ENCODE assay signal across 20 cellular contexts in genomic region chr1:179325836-179326235, GRCh38. TPM values are rescaled to one million over a fixed set of nuclear protein-coding genes. Genes with fewer than 3 reads are reported as not detected.
DNase-seq lines count a peak whose midpoint lies in the region; ATAC-seq and TF ChIP-seq lines count a peak whose summit lies in the region.
"Had no signal": no experiment of that assay in that cellular context is flagged by ENCODE, and none has a peak within 500 bp of the region (broad histone marks: within the 10 kb centered on the region; RNA-seq: fewer than 3 reads in every experiment).

No MANE protein-coding gene starts in this region.

- H3K27ac ChIP-seq in mammary epithelial cell (ENCODE audit: insufficient read depth, low read depth, low read length): no peak overlapping the region
- no peak overlapping the region for H3K27ac ChIP-seq in Panc1 (ENCODE audit: low read length)
- no peak overlapping the region for H3K27ac ChIP-seq in stomach
- H3K27ac ChIP-seq: BLaER1, HL-60 had no signal

- H3K4me1 ChIP-seq in mammary epithelial cell (ENCODE audit: insufficient read depth, low read length) (no peaks in the 10 kb centered on the region), Panc1 (ENCODE audit: control insufficient read depth, insufficient read depth, low read length) (no peaks in the 10 kb centered on the region), stomach (peaks cover 0 to 15% (median 4%) of the 10 kb centered on the region in 4 donors)
- H3K4me1 ChIP-seq: BLaER1, HAP-1 had no signal

- H3K9ac ChIP-seq in mammary epithelial cell (ENCODE audit: insufficient read depth, low read length): no peak overlapping the region
- H3K9ac ChIP-seq: BLaER1 had no signal

- ATAC-seq in Panc1 (no peak), HG02973 (IDR thresholded peaks at IDR 0.05; ENCODE audit: unreplicated experiment) (no peak)
- ATAC-seq: CD8-positive, alpha-beta T cell had no signal

- H3K4me1 Mint-ChIP-seq in MCF 10A (ENCODE audit: insufficient read depth, unreplicated experiment): peaks cover 9% of the 10 kb centered on the region
- H3K4me1 Mint-ChIP-seq in Calu3 (ENCODE audit: low read depth, unreplicated experiment): peaks cover 12% of the 10 kb centered on the region

- no peak overlapping the region for H2AFZ ChIP-seq in mammary epithelial cell (ENCODE audit: low read depth, low read length)

- DNase-seq in MCF 10A (ENCODE audit: unreplicated experiment) (no peak), mammary epithelial cell (no peak), Calu3 (no peak), Panc1 (ENCODE audit: low read depth, low spot score) (no peak), stomach (no peak), H4 (ENCODE audit: low spot score) (no peak)
- DNase-seq: 8988T; CD8-positive, alpha-beta T cell; DMS 273 treated with DMSO at 0.1 percent for 48 hours; DMS53; DND-41; EL had no signal

- TF ChIP-seq CTCF in MCF 10A (IDR thresholded peaks at IDR 0.05; ENCODE audit: unreplicated experiment) (no peak), mammary epithelial cell (conservative IDR thresholded peaks at IDR 0.05 in 1 of 2, IDR thresholded peaks at IDR 0.05 in 1 of 2; ENCODE audit: extremely low read depth in 1 of 2, insufficient read depth in 1 of 2, low read depth in 1 of 2, low read length in 2 of 2) (no peak), Calu3 (IDR thresholded peaks at IDR 0.05; ENCODE audit: unreplicated experiment) (no peak), Panc1 (IDR thresholded peaks at IDR 0.05) (no peak), stomach (IDR thresholded peaks at IDR 0.05) (no peak)

- peak overlapping the region; percentile 2 for H3K27ac Mint-ChIP-seq in MCF 10A (ENCODE audit: low read depth, unreplicated experiment)
- H3K27ac Mint-ChIP-seq in Calu3 (ENCODE audit: unreplicated experiment): peak overlapping the region; percentile 15
- H3K27ac Mint-ChIP-seq: CD8-positive, alpha-beta T cell; IgD-negative memory B cell had no signal

- peaks cover 24% of the 10 kb centered on the region for H3K79me2 ChIP-seq in mammary epithelial cell (ENCODE audit: insufficient read depth, low read length)

- H3K27me3 ChIP-seq in mammary epithelial cell (ENCODE audit: insufficient read depth, low read length) (no peaks in the 10 kb centered on the region), Panc1 (ENCODE audit: control insufficient read depth, insufficient read depth, low read length) (no peaks in the 10 kb centered on the region), stomach (no peaks in the 10 kb centered on the region)
- H3K27me3 ChIP-seq: BLaER1 had no signal

- no peaks in the 10 kb centered on the region for H3K27me3 Mint-ChIP-seq in MCF 10A (ENCODE audit: insufficient read depth, unreplicated experiment)
- no peaks in the 10 kb centered on the region for H3K27me3 Mint-ChIP-seq in Calu3 (ENCODE audit: unreplicated experiment)
- H3K27me3 Mint-ChIP-seq: IgD-negative memory B cell had no signal

- no peak overlapping the region for H3K4me3 Mint-ChIP-seq in MCF 10A (ENCODE audit: unreplicated experiment)
- no peak overlapping the region for H3K4me3 Mint-ChIP-seq in Calu3 (ENCODE audit: low read depth, unreplicated experiment)
- H3K4me3 Mint-ChIP-seq: CD8-positive, alpha-beta T cell; IgD-negative memory B cell had no signal

- CTCF ChIA-PET in MCF 10A (lab: Yijun Ruan, JAX): interaction anchor here (0.5 to 1.2 kb wide), 2 partner anchors 9 to 74 kb away, joined by 4 to 5 read pairs; no protein-coding TSS in a partner anchor
- CTCF ChIA-PET in mammary epithelial cell (lab: Charles Lee; ENCODE audit: low non-redundant PET): no interaction called here
- CTCF ChIA-PET in Calu3 (lab: Charles Lee): no interaction called here
- CTCF ChIA-PET in Panc1 (lab: Charles Lee): interaction anchor here (0.6 kb wide), 1 partner anchor 220 kb away, joined by 4 read pairs; no protein-coding TSS in a partner anchor

- no peak for TF ChIP-seq POLR2A in stomach (IDR thresholded peaks at IDR 0.05)

- H3K9me3 Mint-ChIP-seq in MCF 10A (ENCODE audit: unreplicated experiment): no peaks in the 10 kb centered on the region
- H3K9me3 Mint-ChIP-seq in Calu3 (ENCODE audit: low read depth, unreplicated experiment): no peaks in the 10 kb centered on the region
- H3K9me3 Mint-ChIP-seq: CD8-positive, alpha-beta T cell had no signal

- H3K36me3 ChIP-seq in mammary epithelial cell (ENCODE audit: insufficient read depth, low read length) (peaks cover 13% of the 10 kb centered on the region), Panc1 (ENCODE audit: control insufficient read depth, insufficient read depth, low read length) (no peaks in the 10 kb centered on the region), stomach (peaks cover 0 to 42% (median 26%) of the 10 kb centered on the region in 4 donors)

- peaks cover 21% of the 10 kb centered on the region for H3K36me3 Mint-ChIP-seq in MCF 10A (ENCODE audit: insufficient read depth, unreplicated experiment)
- peaks cover 66% of the 10 kb centered on the region for H3K36me3 Mint-ChIP-seq in Calu3 (ENCODE audit: insufficient read depth, unreplicated experiment)

- H4K20me1 ChIP-seq in mammary epithelial cell (ENCODE audit: insufficient read depth, low read length): no peaks in the 10 kb centered on the region
- H4K20me1 ChIP-seq: BLaER1 had no signal

- no peak for TF ChIP-seq EP300 in stomach (IDR thresholded peaks at IDR 0.05)

- POLR2A ChIA-PET in MCF 10A (lab: Yijun Ruan, JAX): interaction anchor here (1.6 kb wide), 1 partner anchor 13 kb away, joined by 4 read pairs; no protein-coding TSS in a partner anchor
- POLR2A ChIA-PET in Panc1 (lab: Charles Lee): no interaction called here

- dilution Hi-C loops in mammary epithelial cell (cut with HindIII; ENCODE audit: low sequenced_read_pairs): no loop called here

- no peak overlapping the region for H3K4me2 ChIP-seq in mammary epithelial cell (ENCODE audit: insufficient read depth, low read depth, low read length)
- H3K4me2 ChIP-seq: BLaER1 had no signal

- intact Hi-C loops in MCF 10A (cut with micrococcal nuclease): no loop called here
- intact Hi-C loops in mammary epithelial cell (cut with micrococcal nuclease): no loop called here
- intact Hi-C loops in Calu3 (cut with micrococcal nuclease; ENCODE audit: unreplicated experiment): no loop called here
- intact Hi-C loops in Panc1 (cut with micrococcal nuclease; ENCODE audit: unreplicated experiment): no loop called here
- intact Hi-C loops in stomach (cut with DNase I; ENCODE audit: low total_unique reads): no loop called here

- in situ Hi-C loops in mammary epithelial cell (cut with MboI; ENCODE audit: low sequenced_read_pairs in 2 of 2): no loop called here
- in situ Hi-C loops in Panc1 (cut with HindIII; ENCODE audit: low pct_unique_long_range_greater_than_20kb, low sequenced_read_pairs): no loop called here

- no peaks in the 10 kb centered on the region for H3K9me3 ChIP-seq in mammary epithelial cell (replicated peaks; ENCODE audit: insufficient read depth, low read length)
- no peaks in the 10 kb centered on the region for H3K9me3 ChIP-seq in Panc1 (ENCODE audit: control insufficient read depth, insufficient read depth, low read depth, low read length)
- H3K9me3 ChIP-seq in stomach: peaks cover 0 to 9% (median 2%) of the 10 kb centered on the region in 4 donors
- H3K9me3 ChIP-seq: HAP-1 had no signal

- whole genome bisulfite sequencing in mammary epithelial cell (ENCODE audit: low coverage, missing lambda C conversion rate): 95% methylated on average over 2 of the region's 2 CpGs
- 60 to 95% (median 77%) methylated on average over 2 of the region's 2 CpGs for WGBS in stomach, 5 donors

- BruUV-seq in MCF 10A (replicated peaks; lab: Mats Ljungman, UMichigan) (no TSS peak), mammary epithelial cell (replicated peaks; lab: Mats Ljungman, UMichigan) (no TSS peak), Calu3 (replicated peaks; lab: Mats Ljungman, UMichigan) (no TSS peak), Panc1 (replicated peaks; lab: Mats Ljungman, UMichigan) (TSS peak; percentile 40)

- H3K4me3 ChIP-seq in mammary epithelial cell (replicated peaks in 1 of 3; ENCODE audit: insufficient read depth in 1 of 3, low read depth in 2 of 3, low read length in 3 of 3) (no peak overlapping the region), Panc1 (ENCODE audit: low read depth in 2 of 2, low read length in 2 of 2) (no peak overlapping the region), stomach (no peak overlapping the region)
- H3K4me3 ChIP-seq: BLaER1, HAP-1 had no signal

RNA-seq across cellular contexts. Expression of gene SOAT1, which starts 32.2 kb away (rescaled TPM):
- total RNA-seq in MCF 10A (2022): 28.4 and 39.7 TPM in 2 replicates
- 10 to 100 TPM; 22.3 to 40.3 TPM for total RNA-seq in mammary epithelial cell
- polyA plus RNA-seq in mammary epithelial cell: 18.2 TPM
- polyA minus RNA-seq in mammary epithelial cell: 24.5 TPM
- total RNA-seq in Calu3 (2022): 134 and 190 TPM in 2 replicates
- total RNA-seq in Panc1 (2021; ENCODE audit: unreplicated experiment): 57.2 TPM
- 13.3 TPM for polyA plus RNA-seq in Panc1 (2012; ENCODE audit: insufficient read length)
- 100 to 1,000 TPM in 1 of 5 donors, 10 to 100 TPM in 2, 1 to 10 TPM in 2; 2.9 to 179 (median 10.7) TPM for total RNA-seq in stomach
- 1 to 10 TPM; 2.9 to 4.4 (median 4.3) TPM for polyA plus RNA-seq in stomach
- total RNA-seq in H4 (2014; rRNA removed; shearing (Covaris generic)): 20.9 and 39.3 TPM in 2 replicates

RNA-seq across cellular contexts. Expression of gene AXDND1, which starts 39.9 kb away (rescaled TPM):
- 1.1 and 1.7 TPM in 2 replicates for total RNA-seq in MCF 10A (2022)
- total RNA-seq in mammary epithelial cell: 1 to 10 TPM in 1 of 2 donors, under 1 TPM in 1; 0.67 to 1.3 TPM
- 0.15 TPM for polyA plus RNA-seq in mammary epithelial cell
- polyA minus RNA-seq in mammary epithelial cell: not detected
- total RNA-seq in Calu3 (2022): 0.50 and 0.64 TPM in 2 replicates
- 0.31 TPM for total RNA-seq in Panc1 (2021; ENCODE audit: unreplicated experiment)
- not detected for polyA plus RNA-seq in Panc1 (2012; ENCODE audit: insufficient read length)
- total RNA-seq in stomach: 10 to 100 TPM in 1 of 5 donors, 1 to 10 TPM in 2, not detected in 2; 1.2 to 18.4 (median 3.2) TPM
- polyA plus RNA-seq in stomach: 1 to 10 TPM in 2 of 3 donors, under 1 TPM in 1; 0.55 to 8.1 (median 2.1) TPM
- total RNA-seq in H4 (2014; rRNA removed; shearing (Covaris generic)): 3.0 TPM in 1 of 2 replicates, not detected in the other
- total RNA-seq: A673, G401 had no signal
- polyA plus RNA-seq: H1, IgD-negative memory B cell had no signal

Comparison
In these comparisons a context has a peak if more than half of its experiments do, and no peak if none do; other contexts are left out.
1. CTCF ChIA-PET loops: an anchor here in MCF 10A (0.5 to 1.2 kb wide) and Panc1 (0.6 kb wide); none called in mammary epithelial cell and Calu3.